ENCODE assay signal across 6 cellular contexts in the genomic region with DNA sequence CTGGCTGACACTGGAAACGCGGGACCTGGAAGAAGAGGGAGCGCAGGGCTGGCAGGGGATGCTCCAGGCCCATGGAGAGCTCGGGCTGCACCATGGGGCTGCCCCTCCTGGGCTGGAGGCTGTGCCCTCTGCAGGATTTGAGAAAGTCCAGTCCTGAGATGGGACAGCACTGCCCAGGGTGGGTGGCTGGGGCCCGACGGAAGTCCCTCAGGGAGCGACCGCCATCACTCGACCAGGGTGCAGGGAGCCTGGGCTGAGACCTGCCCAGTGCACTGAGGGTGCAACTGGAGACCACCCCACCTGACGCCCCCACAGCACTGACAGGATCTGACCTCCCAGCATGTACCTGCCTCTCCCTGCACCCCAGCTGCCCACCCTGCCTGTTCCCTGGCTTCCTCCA. TPM values are rescaled to one million over a fixed set of nuclear protein-coding genes. Genes with fewer than 3 reads are reported as not detected.
"Had no signal": no experiment of that assay in that cellular context is flagged by ENCODE, and none has a peak within 500 bp of the region (broad histone marks: within the 10 kb centered on the region; RNA-seq: fewer than 3 reads in every experiment).

No MANE protein-coding gene starts in this region.

RNA-seq across cellular contexts. Expression of gene SPATA31C1, which starts 7.1 kb away (rescaled TPM):
- total RNA-seq: GM23248, GM23338, H1, H4, HFFc6 had no signal
- polyA plus RNA-seq: GM23248, GM23338 had no signal

RNA-seq across cellular contexts. Expression of gene SPATA31E1, which starts 42.2 kb away (rescaled TPM):
- total RNA-seq: GM23248, GM23338, H4, H7, HFFc6 had no signal
- polyA plus RNA-seq: GM23248 had no signal
